Comparison of ENCODE assay signal across 18 cellular contexts in the genomic region with DNA sequence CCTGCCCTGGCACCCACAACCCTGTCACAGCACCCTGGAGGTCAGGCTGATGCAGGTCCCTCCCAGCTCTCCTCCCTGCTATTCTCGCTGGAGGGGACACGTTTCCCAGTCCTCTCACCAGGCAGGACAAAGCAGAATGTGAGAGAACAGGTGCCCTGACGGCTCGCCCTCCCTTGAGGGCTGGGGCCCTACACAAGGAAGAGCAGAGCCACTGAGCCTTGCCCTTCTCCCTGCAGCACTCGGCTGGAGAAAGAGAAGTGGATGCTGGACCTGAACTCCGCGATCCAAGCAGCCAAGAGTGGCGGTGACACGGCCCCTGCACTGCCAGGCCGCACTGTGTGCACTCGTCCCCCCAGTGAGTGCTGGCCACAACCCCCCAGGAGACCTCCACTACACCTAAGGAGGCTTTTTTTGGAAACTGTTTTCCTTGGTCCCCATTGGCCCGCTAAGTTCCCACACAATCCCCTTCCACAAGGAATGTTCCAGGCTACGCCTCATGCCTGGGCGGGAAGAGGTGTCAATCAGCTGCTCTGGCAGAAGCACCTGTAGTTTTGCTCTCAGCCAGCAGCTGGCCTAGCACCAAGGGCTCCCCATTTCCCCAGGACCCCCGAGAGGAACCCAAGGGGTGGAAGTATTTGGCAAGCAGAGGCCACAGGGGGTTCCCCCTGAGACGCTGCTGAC. TPM values are rescaled to one million over a fixed set of nuclear protein-coding genes. Genes with fewer than 3 reads are reported as not detected.
DNase-seq lines count a peak whose midpoint lies in the region; ATAC-seq and TF ChIP-seq lines count a peak whose summit lies in the region.
"Had no signal": no experiment of that assay in that cellular context is flagged by ENCODE, and none has a peak within 500 bp of the region (broad histone marks: within the 10 kb centered on the region; RNA-seq: fewer than 3 reads in every experiment).

No MANE protein-coding gene starts in this region.

- peaks cover 16% of the 10 kb centered on the region for H3K4me1 ChIP-seq in BLaER1
- 0 out of 2 replicates have a peak, but pooled peaks cover 2% of the 10 kb centered on the region for H3K4me1 ChIP-seq in IMR-90 (ENCODE audit: control insufficient read depth, insufficient read depth, low read length)
- H3K4me1 ChIP-seq in endodermal cell (ENCODE audit: control insufficient read depth, insufficient read depth, low read length) = no peaks in the 10 kb centered on the region
- H3K4me1 ChIP-seq in neuronal stem cell (ENCODE audit: control insufficient read depth in 2 of 2, insufficient read depth in 1 of 2, low read depth in 1 of 2, low read length in 2 of 2) = no peaks in the 10 kb centered on the region
- H3K4me1 ChIP-seq in upper lobe of right lung = no peaks in the 10 kb centered on the region
- H3K4me1 ChIP-seq: sigmoid colon had no signal

- no peak overlapping the region for H2BK15ac ChIP-seq in IMR-90 (ENCODE audit: low read depth, low read length)
- no peak overlapping the region for H2BK15ac ChIP-seq in neuronal stem cell (ENCODE audit: low read length)

- H3K4me3 ChIP-seq in BLaER1 (no peak overlapping the region), IMR-90 (ENCODE audit: insufficient read depth, low read depth, low read length) (no peak overlapping the region), endodermal cell (ENCODE audit: low read length) (no peak overlapping the region), neuronal stem cell (ENCODE audit: low read length in 2 of 2) (no peak overlapping the region), upper lobe of right lung (no peak overlapping the region)
- H3K4me3 ChIP-seq: sigmoid colon had no signal

- H2AK5ac ChIP-seq in IMR-90 (ENCODE audit: low read depth, low read length) = no peak overlapping the region
- no peak overlapping the region for H2AK5ac ChIP-seq in neuronal stem cell (ENCODE audit: low read depth, low read length)

- no TSS peak for BruUV-seq in IMR-90 (replicated peaks; lab: Mats Ljungman, UMichigan)

- no peaks in the 10 kb centered on the region for H3K9me3 Mint-ChIP-seq in endodermal cell
- H3K9me3 Mint-ChIP-seq: activated T-cell treated with anti-CD3 and anti-CD28 coated beads, Interleukin-2, amount 50 U/mL, for 4 hours; naive B cell had no signal

- in situ Hi-C loops in IMR-90 (cut with MboI; ENCODE audit: low sequenced_read_pairs) = no loop called here

- no peaks in the 10 kb centered on the region for H3K9me3 ChIP-seq in BLaER1
- no peaks in the 10 kb centered on the region for H3K9me3 ChIP-seq in IMR-90 (ENCODE audit: control insufficient read depth, insufficient read depth, low read length)
- H3K9me3 ChIP-seq in endodermal cell (ENCODE audit: control insufficient read depth, low read length) = no peaks in the 10 kb centered on the region
- H3K9me3 ChIP-seq in neuronal stem cell (replicated peaks in 1 of 2; ENCODE audit: control insufficient read depth in 2 of 2, insufficient read depth in 1 of 2, low read depth in 1 of 2, low read length in 2 of 2) = peaks cover 0 to 3% of the 10 kb centered on the region in 2 donors
- H3K9me3 ChIP-seq in upper lobe of right lung = no peaks in the 10 kb centered on the region
- H3K9me3 ChIP-seq: sigmoid colon had no signal

- peaks cover 0 to 9% of the 10 kb centered on the region in 2 experiments; a peak in 1 of 4 replicates for H3K79me1 ChIP-seq in IMR-90 (ENCODE audit: low read depth in 1 of 2, low read length in 2 of 2)
- no peaks in the 10 kb centered on the region for H3K79me1 ChIP-seq in neuronal stem cell (ENCODE audit: low read depth, low read length)

- CTCF ChIA-PET in IMR-90 (lab: Yijun Ruan, JAX) = interaction anchor here (0.6 kb wide), 1 partner anchor 151 kb away, joined by 3 read pairs; no protein-coding TSS in a partner anchor

- intact Hi-C loops in IMR-90 (cut with micrococcal nuclease) = no loop called here
- intact Hi-C loops in upper lobe of right lung (cut with DNase I) = no loop called here

- H2BK120ac ChIP-seq in IMR-90 (ENCODE audit: low read depth, low read length) (no peak overlapping the region), neuronal stem cell (ENCODE audit: low read depth, low read length) (no peak overlapping the region)

- H3K56ac ChIP-seq in IMR-90 (ENCODE audit: extremely low read depth, insufficient read depth, low read length) = no peak overlapping the region

- H4K20me1 ChIP-seq in BLaER1 = peaks cover 38% of the 10 kb centered on the region
- peaks cover 3% of the 10 kb centered on the region; the same call in 1 of the 2 replicates for H4K20me1 ChIP-seq in IMR-90 (ENCODE audit: insufficient read depth, low read length)

- H3K36me3 ChIP-seq in BLaER1 = peaks cover 65% of the 10 kb centered on the region
- peaks cover 28% of the 10 kb centered on the region for H3K36me3 ChIP-seq in IMR-90 (ENCODE audit: control insufficient read depth, insufficient read depth, low read length)
- H3K36me3 ChIP-seq in endodermal cell (ENCODE audit: control insufficient read depth, insufficient read depth, low read length) = peaks cover 23% of the 10 kb centered on the region
- peaks cover 20 to 37% of the 10 kb centered on the region in 2 donors for H3K36me3 ChIP-seq in neuronal stem cell (replicated peaks in 1 of 2; ENCODE audit: control insufficient read depth in 2 of 2, insufficient read depth in 2 of 2, low read length in 2 of 2)
- peaks cover 41% of the 10 kb centered on the region for H3K36me3 ChIP-seq in upper lobe of right lung

- H3K4me2 ChIP-seq in BLaER1 (0 out of 2 replicates have a peak overlapping the region, but pooled peaks have one; percentile 17), IMR-90 (ENCODE audit: low read depth, low read length) (no peak overlapping the region), neuronal stem cell (ENCODE audit: insufficient read depth, low read length, poor library complexity, severe bottlenecking) (no peak overlapping the region)

- TF ChIP-seq CTCF in IMR-90 (conservative IDR thresholded peaks at IDR 0.05; ENCODE audit: low read depth, low read length) = no peak
- no peak for TF ChIP-seq CTCF in endodermal cell (conservative IDR thresholded peaks at IDR 0.05)
- TF ChIP-seq CTCF in upper lobe of right lung (IDR thresholded peaks at IDR 0.05) = no peak

- H3K4me1 Mint-ChIP-seq in endodermal cell = no peaks in the 10 kb centered on the region

- no peak overlapping the region for H4K91ac ChIP-seq in IMR-90 (ENCODE audit: insufficient read depth, low read depth, low read length)
- no peak overlapping the region for H4K91ac ChIP-seq in neuronal stem cell (ENCODE audit: low read depth, low read length, poor library complexity)

- H2BK20ac ChIP-seq in IMR-90 (ENCODE audit: low read depth, low read length) = no peak overlapping the region

- no peaks in the 10 kb centered on the region for H3K27me3 Mint-ChIP-seq in endodermal cell (ENCODE audit: insufficient read depth)
- H3K27me3 Mint-ChIP-seq: naive B cell had no signal

- H2AK9ac ChIP-seq in IMR-90 (replicated peaks; ENCODE audit: low read depth, low read length, poor library complexity) = peak overlapping the region; percentile 71

- TF ChIP-seq POLR2A in IMR-90 (IDR thresholded peaks at IDR 0.05; ENCODE audit: low read depth, low read length) = no peak

- peak overlapping the region; percentile 37 for H2AFZ ChIP-seq in IMR-90 (replicated peaks; ENCODE audit: low read length, poor library complexity)
- H2AFZ ChIP-seq in neuronal stem cell (ENCODE audit: low read length) = no peak overlapping the region

- dilution Hi-C loops in IMR-90 (cut with HindIII; ENCODE audit: low sequenced_read_pairs, unreplicated experiment) = no loop called here

- H3K23ac ChIP-seq in IMR-90 (ENCODE audit: low read depth, low read length) (no peak overlapping the region), neuronal stem cell (ENCODE audit: low read depth, low read length, poor library complexity) (peak overlapping the region; percentile 61)

- ATAC-seq in IMR-90 (ENCODE audit: low read depth) (peak; percentile 7; the same call in 1 of the 2 replicates), GM18907 (IDR thresholded peaks at IDR 0.05; ENCODE audit: unreplicated experiment) (no peak), HG02852 (IDR thresholded peaks at IDR 0.05; ENCODE audit: unreplicated experiment) (no peak), upper lobe of right lung (no peak)
- ATAC-seq: activated T-cell treated with anti-CD3 and anti-CD28 coated beads, Interleukin-2, amount 50 U/mL, for 4 hours had no signal

- no peaks in the 10 kb centered on the region for H3K27me3 ChIP-seq in BLaER1
- H3K27me3 ChIP-seq in IMR-90 (ENCODE audit: control insufficient read depth, insufficient read depth, low read length) = no peaks in the 10 kb centered on the region
- no peaks in the 10 kb centered on the region for H3K27me3 ChIP-seq in endodermal cell (ENCODE audit: control insufficient read depth, insufficient read depth, low read length, poor library complexity, severe bottlenecking)
- no peaks in the 10 kb centered on the region for H3K27me3 ChIP-seq in neuronal stem cell (ENCODE audit: control insufficient read depth in 3 of 3, insufficient read depth in 3 of 3, low read depth in 1 of 3, low read length in 3 of 3)
- H3K27me3 ChIP-seq in upper lobe of right lung = no peaks in the 10 kb centered on the region
- H3K27me3 ChIP-seq: sigmoid colon had no signal

- H3K18ac ChIP-seq in IMR-90 (ENCODE audit: low read depth, low read length) (no peak overlapping the region), neuronal stem cell (ENCODE audit: low read length) (peak overlapping the region; percentile 72)

- H3K14ac ChIP-seq in IMR-90 (replicated peaks; ENCODE audit: low read depth, low read length) (no peak overlapping the region), neuronal stem cell (ENCODE audit: low read length) (no peak overlapping the region)

- H2BK5ac ChIP-seq in IMR-90 (ENCODE audit: low read depth, low read length, poor library complexity, severe bottlenecking) = no peak overlapping the region
- H2BK5ac ChIP-seq in neuronal stem cell (ENCODE audit: low read length) = no peak overlapping the region

- H4K5ac ChIP-seq in IMR-90 (ENCODE audit: low read depth, low read length) = no peak overlapping the region

- DNase-seq in IMR-90 (no peak), endodermal cell (no peak), neuronal stem cell (ENCODE audit: low spot score) (no peak), NCI-H82 (lab: John Stamatoyannopoulos, UW) (no peak), upper lobe of right lung (no peak)
- DNase-seq: activated CD4-positive, alpha-beta T cell treated with anti-CD3 and anti-CD28 coated beads for 4 hours; activated naive CD4-positive, alpha-beta T cell; activated T-cell treated with anti-CD3 and anti-CD28 coated beads, Interleukin-2, amount 50 U/mL, for 4 hours; central memory CD4-positive, alpha-beta T cell; hypothalamus; Kasumi-1; naive B cell; NCI-H1694 treated with DMSO at 0.1 percent for 48 hours; SIG-M5; sigmoid colon had no signal

- peaks cover 14% of the 10 kb centered on the region; the same call in 1 of the 2 replicates for H3K9me1 ChIP-seq in IMR-90 (ENCODE audit: insufficient read depth, low read length)

- peaks cover 14% of the 10 kb centered on the region for H3K36me3 Mint-ChIP-seq in endodermal cell (ENCODE audit: low read depth)

- no peak overlapping the region for H2BK12ac ChIP-seq in neuronal stem cell (ENCODE audit: low read length)

- no peak for TF ChIP-seq RAD21 in IMR-90 (IDR thresholded peaks at IDR 0.05; ENCODE audit: low read length)

- no peak overlapping the region for H3K4ac ChIP-seq in IMR-90 (ENCODE audit: low read depth, low read length)
- H3K4ac ChIP-seq in neuronal stem cell (ENCODE audit: low read length) = no peak overlapping the region

- H3K9ac ChIP-seq in BLaER1 (no peak overlapping the region), IMR-90 (ENCODE audit: low read depth, low read length) (no peak overlapping the region), endodermal cell (ENCODE audit: extremely low read depth, low read length, poor library complexity, severe bottlenecking) (no peak overlapping the region), neuronal stem cell (ENCODE audit: low read depth, low read length, poor library complexity) (no peak overlapping the region)

- H3K4me3 Mint-ChIP-seq in endodermal cell = no peak overlapping the region
- H3K4me3 Mint-ChIP-seq: activated T-cell treated with anti-CD3 and anti-CD28 coated beads, Interleukin-2, amount 50 U/mL, for 4 hours; naive B cell had no signal

- WGBS in IMR-90 (ENCODE audit: extremely low coverage in 2 of 2, insufficient read length in 1 of 2), 2 experiments = 83% methylated on average over 7 of the region's 16 CpGs; no CpG with 5 or more reads in 1 of the 2 experiments
- 87 to 95% methylated on average over 9 to 16 of the region's 16 CpGs for WGBS in endodermal cell (ENCODE audit: insufficient coverage in 1 of 2, insufficient read length in 1 of 2), 2 experiments
- WGBS in neuronal stem cell (ENCODE audit: extremely low coverage in 2 of 2, insufficient read length in 2 of 2, insufficient replicate concordance in 1 of 2), 2 donors = no CpG with 5 or more reads among the region's 16 CpGs

- H3K27ac Mint-ChIP-seq in endodermal cell = peak overlapping the region; percentile 44

- no peak overlapping the region for H3K27ac ChIP-seq in BLaER1
- H3K27ac ChIP-seq in IMR-90 (ENCODE audit: insufficient read depth, low read length) = no peak overlapping the region
- H3K27ac ChIP-seq in endodermal cell (ENCODE audit: low read depth, low read length) = peak overlapping the region; percentile 17
- no peak overlapping the region for H3K27ac ChIP-seq in neuronal stem cell (replicated peaks; ENCODE audit: low read length)
- H3K27ac ChIP-seq in upper lobe of right lung = no peak overlapping the region
- H3K27ac ChIP-seq: sigmoid colon had no signal

- H4K8ac ChIP-seq in IMR-90 (ENCODE audit: low read depth in 2 of 2, low read length in 2 of 2) = no peak overlapping the region
- no peak overlapping the region for H4K8ac ChIP-seq in neuronal stem cell (ENCODE audit: low read depth, low read length)

- POLR2A ChIA-PET in IMR-90 (lab: Charles Lee; ENCODE audit: unreplicated experiment) = no interaction called here

RNA-seq across cellular contexts. Expression of a gene that starts 17.4 kb away (rescaled TPM):
- total RNA-seq in IMR-90 (2012; rRNA removed) = 203 and 258 TPM in 2 replicates
- polyA plus RNA-seq in IMR-90 (2012; rRNA removed) = 392 and 417 TPM in 2 replicates
- 289 and 326 TPM in 2 replicates for polyA plus RNA-seq in IMR-90 (2012; cell fraction: cytosol; rRNA removed)
- 774 and 1,419 TPM in 2 replicates for polyA plus RNA-seq in IMR-90 (2012; cell fraction: nucleus; rRNA removed; ENCODE audit: low replicate concordance)
- 100 to 1,000 TPM; 226 to 252 TPM for total RNA-seq in endodermal cell
- 213 TPM for polyA plus RNA-seq in endodermal cell (2013, experiment 1 of 2)
- 205 TPM for polyA plus RNA-seq in endodermal cell (2013, experiment 2 of 2)
- polyA plus RNA-seq in neuronal stem cell (2013, experiment 1 of 2) = 129 TPM
- polyA plus RNA-seq in neuronal stem cell (2013, experiment 2 of 2) = 118 TPM
- 134 TPM for total RNA-seq in upper lobe of right lung
